Comparison of ENCODE assay signal across 24 cellular contexts in the genomic region with DNA sequence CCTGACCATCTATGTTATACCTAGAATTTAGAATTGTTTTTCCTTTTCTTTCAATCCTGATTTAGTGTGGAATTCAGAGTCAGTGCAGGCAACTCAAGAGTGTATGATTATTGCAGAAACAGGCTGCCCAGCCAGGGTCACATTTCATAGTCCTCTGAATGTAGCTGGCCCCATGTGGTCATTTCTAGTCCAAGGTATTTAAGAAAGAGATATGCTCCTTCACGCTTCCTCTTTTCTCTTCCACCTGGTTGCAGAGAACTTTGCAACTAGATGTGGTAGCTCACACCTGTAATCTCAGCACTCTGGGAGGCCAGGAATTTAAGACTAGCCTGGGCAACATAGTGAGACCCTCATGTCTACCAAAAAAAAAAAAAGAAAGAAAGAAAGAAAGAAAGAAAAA.
"Had no signal": no experiment of that assay in that cellular context is flagged by ENCODE, and none has a peak within 500 bp of the region (broad histone marks: within the 10 kb centered on the region; RNA-seq: fewer than 3 reads in every experiment).

No MANE protein-coding gene starts in this region.

- ATAC-seq: natural killer cell; right lobe of liver; stimulated activated memory B cell treated with anti-CD40 and anti-IgM and Interleukin-4, amounts not matched to agents 10 μg/mL and 1 μg/mL and 100 μg/mL, for 72 hours; stimulated activated naive CD8-positive, alpha-beta T cell treated with anti-CD3 and anti-CD28 coated beads, Interleukin-15, amount 100 ng/mL, for 72 hours had no signal

- H3K4me3 ChIP-seq: left ventricle myocardium inferior, lung, neural progenitor cell, right atrium auricular region, right lobe of liver, smooth muscle cell, tibial nerve, uterus had no signal

- DNase-seq: hypothalamus; immature natural killer cell; kidney; left ventricle myocardium inferior; mesendoderm; naive B cell; natural killer cell; nephron progenitor cell; occipital lobe; right lobe of liver; stimulated activated CD4-positive, alpha-beta T cell treated with anti-CD3 and anti-CD28 coated beads, Interleukin-1b, Interleukin-23, amount 100 ng/mL, for 48 hours; stimulated activated CD4-positive, alpha-beta T cell treated with anti-CD3 and anti-CD28 coated beads, Interleukin-2, amount 100 ng/mL, for 48 hours; stimulated activated CD4-positive, alpha-beta T cell treated with anti-CD3 and anti-CD28 coated beads, Interleukin-4, amount 100 ng/mL, for 4 hours; stimulated activated CD8-positive, alpha-beta memory T cell treated with anti-CD3 and anti-CD28 coated beads, Interleukin-4, amount 100 ng/mL, for 48 hours; stimulated activated naive CD4-positive, alpha-beta T cell treated with Interleukin-2 at 50 U/mL for 16 hours; stimulated activated naive CD8-positive, alpha-beta T cell treated with anti-CD3 and anti-CD28 coated beads, Interleukin-15, amount 100 ng/mL, for 72 hours; substantia nigra; uterus had no signal
